Comparison of ENCODE assay signal across 17 cellular contexts in the genomic region with DNA sequence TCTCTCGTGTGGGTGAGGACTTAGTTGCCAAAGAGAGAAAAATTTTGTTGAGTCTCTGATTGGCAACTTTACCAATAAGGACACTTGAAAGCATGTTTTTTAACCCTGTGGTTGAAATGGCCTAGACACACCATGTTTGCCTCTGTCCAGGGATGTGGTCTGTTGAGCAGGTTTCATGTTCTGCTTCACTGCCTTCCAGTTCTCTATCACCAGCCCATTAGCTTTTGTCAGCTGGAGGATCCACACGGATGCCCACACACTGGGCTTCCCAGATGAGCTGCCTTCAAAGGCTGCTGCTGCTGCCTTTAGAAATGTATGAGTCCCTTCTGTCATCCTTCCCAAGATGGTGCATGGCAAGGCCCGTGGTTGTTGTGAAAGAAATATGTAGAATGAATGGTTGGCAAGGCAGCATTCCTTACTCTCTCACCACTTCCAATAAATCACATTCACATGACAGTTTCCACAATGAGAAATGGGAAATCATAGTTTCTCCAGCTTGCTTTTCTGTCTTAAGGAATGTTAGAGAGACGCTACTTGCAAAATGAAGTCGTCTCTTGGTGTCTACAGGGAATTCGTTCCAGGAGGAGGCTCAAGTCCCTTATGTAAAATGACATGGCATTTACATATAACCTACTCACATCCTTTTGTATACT.
DNase-seq lines count a peak whose midpoint lies in the region; ATAC-seq, FAIRE-seq and TF ChIP-seq lines count a peak whose summit lies in the region.
"Had no signal": no experiment of that assay in that cellular context is flagged by ENCODE, and none has a peak within 500 bp of the region (broad histone marks: within the 10 kb centered on the region; RNA-seq: fewer than 3 reads in every experiment).

No MANE protein-coding gene starts in this region.

- H3K27ac ChIP-seq in neural cell (ENCODE audit: low read length) = peak overlapping the region; percentile 47
- H3K27ac ChIP-seq in coronary artery = no peak overlapping the region

- no peak overlapping the region for H3K4me2 ChIP-seq in neural cell (ENCODE audit: low read length)

- no peak overlapping the region for H3K4me3 ChIP-seq in neural cell (ENCODE audit: low read length)
- H3K4me3 ChIP-seq in coronary artery = no peak overlapping the region

- no peak for TF ChIP-seq CTCF in neural cell (IDR thresholded peaks at IDR 0.05; ENCODE audit: poor library complexity, severe bottlenecking)
- no peak for TF ChIP-seq CTCF in coronary artery (IDR thresholded peaks at IDR 0.05)

- ATAC-seq in GM18498 (IDR thresholded peaks at IDR 0.05; ENCODE audit: unreplicated experiment) (peak; percentile 50), GM21786 (IDR thresholded peaks at IDR 0.05; ENCODE audit: unreplicated experiment) (peak; percentile 43)

- no peaks in the 10 kb centered on the region for H4K20me1 ChIP-seq in neural cell (ENCODE audit: insufficient read depth)

- no peak overlapping the region for H2AFZ ChIP-seq in neural cell (ENCODE audit: low read depth, low read length)

- H3F3A ChIP-seq in neural cell (ENCODE audit: insufficient read depth, low read length, poor library complexity, severe bottlenecking) = no peaks in the 10 kb centered on the region

- FAIRE-seq in RCC 7860 (lab: Jason Lieb, UNC) = peak; percentile 57

- no peak for TF ChIP-seq RAD21 in neural cell (conservative IDR thresholded peaks at IDR 0.05)

- no peaks in the 10 kb centered on the region for H3K36me3 ChIP-seq in neural cell (ENCODE audit: insufficient read depth, low read length)

- H3K9me3 ChIP-seq in neural cell (ENCODE audit: low read length) = no peaks in the 10 kb centered on the region

- H3K79me2 ChIP-seq in neural cell (replicated peaks; ENCODE audit: insufficient read depth, low read length) = no peaks in the 10 kb centered on the region

- H3K9ac ChIP-seq in neural cell (ENCODE audit: low read length) = no peak overlapping the region

- no peaks in the 10 kb centered on the region for H3K27me3 ChIP-seq in neural cell (ENCODE audit: insufficient read depth, low read depth, low read length)

- H3K9me2 ChIP-seq in neural cell (ENCODE audit: insufficient read depth, low read length) = no peaks in the 10 kb centered on the region

- DNase-seq in RCC 7860 (ENCODE audit: low spot score) = peak; percentile 51
- no peak for DNase-seq in activated T-cell treated with anti-CD3 and anti-CD28 coated beads, Interleukin-2, amount 50 U/mL, for 1 hour
- DNase-seq in Ammon's horn (ENCODE audit: low spot score) = no peak
- no peak for DNase-seq in coronary artery (ENCODE audit: low spot score)
- DNase-seq: CD4-positive, CD25-positive, alpha-beta regulatory T cell; DMS79 treated with DMSO at 0.1 percent for 48 hours; GDM1; GOT3; HFFc6; NCI-H1417; NCI-H2029; NCI-H2171 treated with DMSO at 0.1 percent for 48 hours; NCI-H510A treated with DMSO at 0.1 percent for 48 hours; SHP77 treated with DMSO at 0.1 percent for 48 hours had no signal

- TF ChIP-seq EP300 in neural cell (conservative IDR thresholded peaks at IDR 0.05; ENCODE audit: poor library complexity, severe bottlenecking) = no peak

TF ChIP-seq in neural cell, 6 proteins besides CTCF, POLR2A, EP300 and RAD21:
- TF ChIP-seq REST (IDR thresholded peaks at IDR 0.05; ENCODE audit: borderline replicate concordance) = peak; percentile 95
- no peak for TF ChIP-seq MXI1 (conservative IDR thresholded peaks at IDR 0.05; ENCODE audit: poor library complexity, severe bottlenecking)
